In the genomic region with DNA sequence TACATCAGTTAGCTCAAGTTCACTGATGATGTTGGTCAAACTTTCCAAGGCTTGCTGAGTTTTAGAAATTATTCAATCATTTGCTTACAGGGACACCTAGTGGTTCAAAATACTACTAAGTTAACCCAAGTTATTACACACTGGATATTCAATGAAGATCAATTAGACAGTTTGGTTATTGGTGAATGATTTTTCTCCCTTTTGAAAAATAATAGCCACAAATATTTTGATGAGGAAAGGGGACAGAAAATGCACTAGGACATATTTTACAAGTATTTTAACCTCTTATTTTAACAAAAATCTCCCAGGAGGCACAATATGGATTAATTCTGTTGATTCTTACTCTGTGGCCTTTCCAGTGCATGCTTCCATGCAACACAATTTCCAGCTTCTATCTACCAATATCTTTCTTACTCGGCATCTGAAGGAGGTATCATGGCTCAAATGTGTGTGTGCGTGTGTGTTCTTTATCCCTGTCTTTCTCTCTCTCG, we compare ENCODE assay signal across 10 cellular contexts. TPM values are rescaled to one million over a fixed set of nuclear protein-coding genes. Genes with fewer than 3 reads are reported as not detected.
DNase-seq lines count a peak whose midpoint lies in the region; ATAC-seq, FAIRE-seq and TF ChIP-seq lines count a peak whose summit lies in the region.
"Had no signal": no experiment of that assay in that cellular context is flagged by ENCODE, and none has a peak within 500 bp of the region (broad histone marks: within the 10 kb centered on the region; RNA-seq: fewer than 3 reads in every experiment).

No MANE protein-coding gene starts in this region.

- H3K23ac ChIP-seq in mesendoderm (ENCODE audit: low read length), result no peak overlapping the region

- FAIRE-seq in bronchial epithelial cell (lab: Jason Lieb, UNC), result no peak

- H3K27me3 Mint-ChIP-seq in activated T-helper 2 cell treated with anti-CD3 and anti-CD28 coated beads, Interferon-gamma antibody, Interleukin-2, Interleukin-4, amounts not matched to agents 10 μg/mL and 5 μg/mL and 100 μg/mL, durations not matched to agents 14 hours and 24 hours and 36 hours (ENCODE audit: low read depth), result no peaks in the 10 kb centered on the region

- no peak for ATAC-seq in GM21390 (IDR thresholded peaks at IDR 0.05; ENCODE audit: unreplicated experiment)
- no peak for ATAC-seq in HG02798 (IDR thresholded peaks at IDR 0.05; ENCODE audit: poor library complexity, unreplicated experiment)

- intact Hi-C loops in activated T-helper 2 cell treated with anti-CD3 and anti-CD28 coated beads, Interferon-gamma antibody, Interleukin-2, Interleukin-4, amounts not matched to agents 10 μg/mL and 5 μg/mL and 100 μg/mL, durations not matched to agents 14 hours and 24 hours and 36 hours (cut with micrococcal nuclease), result no loop called here

- no peak overlapping the region for H3K18ac ChIP-seq in mesendoderm (ENCODE audit: low read length)

- H4K5ac ChIP-seq in mesendoderm (ENCODE audit: low read length), result no peak overlapping the region

- no peaks in the 10 kb centered on the region for H3K4me1 Mint-ChIP-seq in activated T-helper 2 cell treated with anti-CD3 and anti-CD28 coated beads, Interferon-gamma antibody, Interleukin-2, Interleukin-4, amounts not matched to agents 10 μg/mL and 5 μg/mL and 100 μg/mL, durations not matched to agents 14 hours and 24 hours and 36 hours (ENCODE audit: low read depth)

- H2BK5ac ChIP-seq in mesendoderm (ENCODE audit: low read length), result no peak overlapping the region

- H3K4ac ChIP-seq in mesendoderm (ENCODE audit: low read depth, low read length), result no peak overlapping the region

- H3K9ac ChIP-seq in mesendoderm (ENCODE audit: low read length), result no peak overlapping the region
- H3K9ac ChIP-seq: parathyroid adenoma had no signal

- no peaks in the 10 kb centered on the region for H3K9me3 Mint-ChIP-seq in activated T-helper 2 cell treated with anti-CD3 and anti-CD28 coated beads, Interferon-gamma antibody, Interleukin-2, Interleukin-4, amounts not matched to agents 10 μg/mL and 5 μg/mL and 100 μg/mL, durations not matched to agents 14 hours and 24 hours and 36 hours
- H3K9me3 Mint-ChIP-seq: T-helper 1 cell treated with Interleukin-12 subunit alpha and Interleukin-12 subunit beta and Interleukin-4 antibody, amounts not matched to agents 30 μg/mL and 1 μg/mL, for 36 hours had no signal

- no peak overlapping the region for H2AK5ac ChIP-seq in mesendoderm (ENCODE audit: low read length)

- H3K27ac Mint-ChIP-seq in activated T-helper 2 cell treated with anti-CD3 and anti-CD28 coated beads, Interferon-gamma antibody, Interleukin-2, Interleukin-4, amounts not matched to agents 10 μg/mL and 5 μg/mL and 100 μg/mL, durations not matched to agents 14 hours and 24 hours and 36 hours, result no peak overlapping the region
- H3K27ac Mint-ChIP-seq: T-helper 1 cell treated with Interleukin-12 subunit alpha and Interleukin-12 subunit beta and Interleukin-4 antibody, amounts not matched to agents 30 μg/mL and 1 μg/mL, for 36 hours had no signal

- H3K56ac ChIP-seq in mesendoderm (ENCODE audit: low read length), result no peak overlapping the region

- H3K36me3 ChIP-seq in bronchial epithelial cell (ENCODE audit: control insufficient read depth, insufficient read depth, low read length), result no peaks in the 10 kb centered on the region
- no peaks in the 10 kb centered on the region for H3K36me3 ChIP-seq in mesendoderm (ENCODE audit: control insufficient read depth, insufficient read depth, low read length)

- H3K4me3 Mint-ChIP-seq in activated T-helper 2 cell treated with anti-CD3 and anti-CD28 coated beads, Interferon-gamma antibody, Interleukin-2, Interleukin-4, amounts not matched to agents 10 μg/mL and 5 μg/mL and 100 μg/mL, durations not matched to agents 14 hours and 24 hours and 36 hours (ENCODE audit: low read depth), result no peak overlapping the region
- H3K4me3 Mint-ChIP-seq: T-helper 1 cell treated with Interleukin-12 subunit alpha and Interleukin-12 subunit beta and Interleukin-4 antibody, amounts not matched to agents 30 μg/mL and 1 μg/mL, for 36 hours had no signal

- no peaks in the 10 kb centered on the region for H3K79me2 ChIP-seq in mesendoderm (ENCODE audit: control insufficient read depth, insufficient read depth, low read length)
- H3K79me2 ChIP-seq: parathyroid adenoma had no signal

- H3K4me3 ChIP-seq in GM12864 (ENCODE audit: low read depth, low read length), result no peak overlapping the region
- H3K4me3 ChIP-seq in bronchial epithelial cell (ENCODE audit: low read depth, low read length), result no peak overlapping the region
- no peak overlapping the region for H3K4me3 ChIP-seq in mesendoderm (ENCODE audit: low read length)

- DNase-seq in GM12864 (ENCODE audit: low read depth), result no peak
- DNase-seq in NAMALWA (ENCODE audit: low spot score), result peak; percentile 64
- DNase-seq in bronchial epithelial cell (ENCODE audit: low read depth), result peak; percentile 18
- peak; percentile 23 for DNase-seq in mesendoderm
- DNase-seq in activated T-helper 2 cell treated with anti-CD3 and anti-CD28 coated beads, Interferon-gamma antibody, Interleukin-2, Interleukin-4, amounts not matched to agents 10 μg/mL and 5 μg/mL and 100 μg/mL, durations not matched to agents 14 hours and 24 hours and 36 hours (ENCODE audit: low spot score), result no peak
- no peak for DNase-seq in stimulated activated CD4-positive, alpha-beta T cell treated with anti-CD3 and anti-CD28 coated beads, Interleukin-12 subunit alpha, Interleukin-12 subunit beta, amount 100 ng/mL, for 4 hours

- no peaks in the 10 kb centered on the region for H3K36me3 Mint-ChIP-seq in activated T-helper 2 cell treated with anti-CD3 and anti-CD28 coated beads, Interferon-gamma antibody, Interleukin-2, Interleukin-4, amounts not matched to agents 10 μg/mL and 5 μg/mL and 100 μg/mL, durations not matched to agents 14 hours and 24 hours and 36 hours (ENCODE audit: low read depth)

- H3K27ac ChIP-seq in mesendoderm (ENCODE audit: low read depth, low read length), result no peak overlapping the region
- H3K27ac ChIP-seq: parathyroid adenoma had no signal

- no peak overlapping the region for H4K8ac ChIP-seq in mesendoderm (ENCODE audit: low read depth, low read length)

- no CpG with 5 or more reads among the region's 3 CpGs for WGBS in mesendoderm (ENCODE audit: extremely low coverage, insufficient coverage, low lambda C conversion rate)

- H3K4me1 ChIP-seq in mesendoderm (ENCODE audit: control insufficient read depth, low read depth, low read length), result no peaks in the 10 kb centered on the region
- H3K4me1 ChIP-seq: parathyroid adenoma had no signal

- no peaks in the 10 kb centered on the region for H3K27me3 ChIP-seq in bronchial epithelial cell (ENCODE audit: control insufficient read depth, insufficient read depth, low read length)
- H3K27me3 ChIP-seq in mesendoderm (ENCODE audit: insufficient read depth, low read length, poor library complexity), result no peaks in the 10 kb centered on the region

- H3K79me1 ChIP-seq in mesendoderm (ENCODE audit: low read length), result no peaks in the 10 kb centered on the region

- no peak overlapping the region for H3K4me2 ChIP-seq in mesendoderm (ENCODE audit: low read length)

- no peak overlapping the region for H2BK120ac ChIP-seq in mesendoderm (ENCODE audit: low read depth, low read length)

- no peak overlapping the region for H2BK15ac ChIP-seq in mesendoderm (replicated peaks; ENCODE audit: low read depth)

- peak; percentile 19 for TF ChIP-seq CTCF in GM12864 (IDR thresholded peaks at IDR 0.05; ENCODE audit: low read depth, low read length, missing control alignments)
- TF ChIP-seq CTCF in bronchial epithelial cell (IDR thresholded peaks at IDR 0.05; ENCODE audit: insufficient read depth, low read length, severe bottlenecking), result no peak

RNA-seq across cellular contexts. Expression of gene GOLGA6L2, which starts 20.1 kb away (rescaled TPM):
- total RNA-seq in bronchial epithelial cell, result not detected in 2 replicates
- not detected for polyA plus RNA-seq in mesendoderm (2013, experiment 1 of 2)
- polyA plus RNA-seq in mesendoderm (2013, experiment 2 of 2), result not detected
- total RNA-seq in activated T-helper 2 cell treated with anti-CD3 and anti-CD28 coated beads, Interferon-gamma antibody, Interleukin-2, Interleukin-4, amounts not matched to agents 10 μg/mL and 5 μg/mL and 100 μg/mL, durations not matched to agents 14 hours and 24 hours and 36 hours, result not detected in 2 replicates

Comparison
In these comparisons a context has a peak if more than half of its experiments do, and no peak if none do; other contexts are left out.
1. DNase-seq: peak in NAMALWA (single experiment), bronchial epithelial cell (single experiment) and mesendoderm (single experiment); none in GM12864 (single experiment), activated T-helper 2 cell treated with anti-CD3 and anti-CD28 coated beads, Interferon-gamma antibody, Interleukin-2, Interleukin-4, amounts not matched to agents 10 μg/mL and 5 μg/mL and 100 μg/mL, durations not matched to agents 14 hours and 24 hours and 36 hours (single experiment) and stimulated activated CD4-positive, alpha-beta T cell treated with anti-CD3 and anti-CD28 coated beads, Interleukin-12 subunit alpha, Interleukin-12 subunit beta, amount 100 ng/mL, for 4 hours (single experiment).